In genomic region chr3:190041333-190042041, GRCh38 we compare ENCODE assay signal across 14 cellular contexts.
DNase-seq lines count a peak whose midpoint lies in the region; ATAC-seq and TF ChIP-seq lines count a peak whose summit lies in the region.
"Had no signal": no experiment of that assay in that cellular context is flagged by ENCODE, and none has a peak within 500 bp of the region (broad histone marks: within the 10 kb centered on the region; RNA-seq: fewer than 3 reads in every experiment).

No MANE protein-coding gene starts in this region.

- H3K27me3 Mint-ChIP-seq in osteocyte (ENCODE audit: unreplicated experiment): no peaks in the 10 kb centered on the region

- TF ChIP-seq EP300 in esophagus muscularis mucosa (IDR thresholded peaks at IDR 0.05): no peak

- H3K27ac ChIP-seq in esophagus muscularis mucosa (replicated peaks in 1 of 4): peak overlapping the region in 3 of 4 donors; percentile 8 to 66 (median 30)
- H3K27ac ChIP-seq: epithelial cell of prostate, HL-60, SJSA1 had no signal

- H3K9me3 Mint-ChIP-seq in osteocyte (ENCODE audit: unreplicated experiment): no peaks in the 10 kb centered on the region
- H3K9me3 Mint-ChIP-seq: activated naive CD8-positive, alpha-beta T cell treated with anti-CD3 and anti-CD28 coated beads, Interleukin-2, amount 50 U/mL, for 24 hours; stimulated activated naive CD8-positive, alpha-beta T cell treated with anti-CD3 and anti-CD28 coated beads, Interleukin-15, amount 100 ng/mL, for 72 hours had no signal

- peaks cover 74% of the 10 kb centered on the region for H3K4me1 Mint-ChIP-seq in osteocyte (ENCODE audit: unreplicated experiment)
- H3K4me1 Mint-ChIP-seq: activated naive CD8-positive, alpha-beta T cell treated with anti-CD3 and anti-CD28 coated beads, Interleukin-2, amount 50 U/mL, for 24 hours; stimulated activated naive CD8-positive, alpha-beta T cell treated with anti-CD3 and anti-CD28 coated beads, Interleukin-15, amount 100 ng/mL, for 72 hours had no signal

- no peak for DNase-seq in esophagus muscularis mucosa (ENCODE audit: extremely low spot score)
- DNase-seq in osteocyte (ENCODE audit: extremely low spot score, unreplicated experiment): no peak
- no peak for DNase-seq in NOMO-1 (lab: John Stamatoyannopoulos, UW; ENCODE audit: unreplicated experiment in 2 of 2)
- DNase-seq in NCI-H2227 treated with DMSO at 0.1 percent for 48 hours (lab: John Stamatoyannopoulos, UW): no peak
- DNase-seq in OCI-M2 (lab: John Stamatoyannopoulos, UW; ENCODE audit: unreplicated experiment): no peak
- no peak for DNase-seq in stimulated activated CD4-positive, alpha-beta T cell treated with anti-CD3 and anti-CD28 coated beads, Interleukin-2, amount 100 ng/mL, for 48 hours
- DNase-seq: activated naive CD8-positive, alpha-beta T cell treated with anti-CD3 and anti-CD28 coated beads, Interleukin-2, amount 50 U/mL, for 24 hours; NCI-H2081 treated with DMSO at 0.1 percent for 48 hours; stimulated activated naive CD8-positive, alpha-beta T cell treated with anti-CD3 and anti-CD28 coated beads, Interleukin-15, amount 100 ng/mL, for 72 hours had no signal

- peaks cover 7 to 51% (median 43%) of the 10 kb centered on the region in 4 donors for H3K4me1 ChIP-seq in esophagus muscularis mucosa

- no peak for TF ChIP-seq CTCF in esophagus muscularis mucosa (IDR thresholded peaks at IDR 0.05)
- no peak for TF ChIP-seq CTCF in osteocyte (IDR thresholded peaks at IDR 0.05)

- H3K36me3 Mint-ChIP-seq in osteocyte (ENCODE audit: unreplicated experiment): peaks cover 4% of the 10 kb centered on the region

- H3K4me3 ChIP-seq in esophagus muscularis mucosa: no peak overlapping the region
- H3K4me3 ChIP-seq: SJSA1 had no signal

- peak overlapping the region; percentile 46 for H3K27ac Mint-ChIP-seq in osteocyte (ENCODE audit: unreplicated experiment)
- H3K27ac Mint-ChIP-seq: activated naive CD8-positive, alpha-beta T cell treated with anti-CD3 and anti-CD28 coated beads, Interleukin-2, amount 50 U/mL, for 24 hours; stimulated activated naive CD8-positive, alpha-beta T cell treated with anti-CD3 and anti-CD28 coated beads, Interleukin-15, amount 100 ng/mL, for 72 hours had no signal

- H3K9me3 ChIP-seq in esophagus muscularis mucosa: no peaks in the 10 kb centered on the region
- H3K9me3 ChIP-seq: SJSA1 had no signal

- WGBS in esophagus muscularis mucosa: 46% methylated on average over 3 of the region's 3 CpGs

- intact Hi-C loops in esophagus muscularis mucosa (cut with DNase I): no loop called here

- H3K36me3 ChIP-seq in esophagus muscularis mucosa: no peaks in the 10 kb centered on the region
- H3K36me3 ChIP-seq: SJSA1 had no signal

- no peaks in the 10 kb centered on the region for H3K27me3 ChIP-seq in esophagus muscularis mucosa
- H3K27me3 ChIP-seq: SJSA1 had no signal

- peak overlapping the region; percentile 0 for H3K4me3 Mint-ChIP-seq in osteocyte (ENCODE audit: unreplicated experiment)
- H3K4me3 Mint-ChIP-seq: activated naive CD8-positive, alpha-beta T cell treated with anti-CD3 and anti-CD28 coated beads, Interleukin-2, amount 50 U/mL, for 24 hours; stimulated activated naive CD8-positive, alpha-beta T cell treated with anti-CD3 and anti-CD28 coated beads, Interleukin-15, amount 100 ng/mL, for 72 hours had no signal

- TF ChIP-seq POLR2A in esophagus muscularis mucosa (IDR thresholded peaks at IDR 0.05; ENCODE audit: low read depth): no peak

- ATAC-seq in GM18868 (IDR thresholded peaks at IDR 0.05; ENCODE audit: unreplicated experiment) (peak; percentile 63), HG03280 (IDR thresholded peaks at IDR 0.05; ENCODE audit: unreplicated experiment) (peak; percentile 81)
- ATAC-seq: activated naive CD8-positive, alpha-beta T cell treated with anti-CD3 and anti-CD28 coated beads, Interleukin-2, amount 50 U/mL, for 24 hours; stimulated activated naive CD8-positive, alpha-beta T cell treated with anti-CD3 and anti-CD28 coated beads, Interleukin-15, amount 100 ng/mL, for 72 hours had no signal
